In genomic region chr4:52657630-52658501, GRCh38 we compare ENCODE assay signal across 8 cellular contexts. TPM values are rescaled to one million over a fixed set of nuclear protein-coding genes. Genes with fewer than 3 reads are reported as not detected.
DNase-seq lines count a peak whose midpoint lies in the region; ATAC-seq and TF ChIP-seq lines count a peak whose summit lies in the region.

No MANE protein-coding gene starts in this region.

- 21% methylated on average over 18 of the region's 18 CpGs for WGBS in testis, 2 donors

- H3K4me1 ChIP-seq in left lung = peaks cover 12 to 25% of the 10 kb centered on the region in 2 donors
- peaks cover 23% of the 10 kb centered on the region for H3K4me1 ChIP-seq in testis

- H3K27ac ChIP-seq in left lung = no peak overlapping the region
- peak overlapping the region in 1 of 2 donors; percentile 97 for H3K27ac ChIP-seq in testis

- ATAC-seq in left lung (no peak), HG02623 (IDR thresholded peaks at IDR 0.05; ENCODE audit: unreplicated experiment) (no peak), HG03457 (IDR thresholded peaks at IDR 0.05; ENCODE audit: unreplicated experiment) (no peak)

- H3K9me3 ChIP-seq in left lung (no peaks in the 10 kb centered on the region), testis (no peaks in the 10 kb centered on the region)

- intact Hi-C loops in left lung (cut with DNase I) = no loop called here
- intact Hi-C loops in testis (cut with DNase I; ENCODE audit: low total_unique reads) = no loop called here

- no peak for TF ChIP-seq POLR2A in NB4 (IDR thresholded peaks at IDR 0.05; ENCODE audit: extremely low read depth, insufficient read length)
- no peak for TF ChIP-seq POLR2A in testis (IDR thresholded peaks at IDR 0.05)

- POLR2A ChIA-PET in GM10248 (lab: Yijun Ruan, JAX) = interaction anchor here (0.5 to 1.0 kb wide), 2 partner anchors 9 to 13 kb away, joined by 5 read pairs; no protein-coding TSS in a partner anchor

- H3K36me3 ChIP-seq in left lung (no peaks in the 10 kb centered on the region), testis (ENCODE audit: low read depth, missing control alignments) (no peaks in the 10 kb centered on the region)

- H3K4me3 ChIP-seq in NB4 (ENCODE audit: low read depth, low read length) (peak overlapping the region; percentile 64), cardiac fibroblast (replicated peaks in 1 of 2; ENCODE audit: low read depth in 2 of 2, low read length in 2 of 2) (peak overlapping the region; percentile 73 to 75), left lung (peak overlapping the region; percentile 71 to 78), testis (peak overlapping the region; percentile 79 to 86)

- H3K27me3 ChIP-seq in left lung (peaks cover 0 to 3% of the 10 kb centered on the region in 2 donors), testis (no peaks in the 10 kb centered on the region)

- DNase-seq in DMS79 (lab: John Stamatoyannopoulos, UW) = peak; percentile 27
- peak; percentile 30 for DNase-seq in NB4 (ENCODE audit: low read depth)
- peak; percentile 30 to 60 for DNase-seq in cardiac fibroblast (ENCODE audit: low read depth in 2 of 2)
- DNase-seq in left lung = peak in 1 of 2 donors; percentile 35
- peak; percentile 43 for DNase-seq in testis
- no peak for DNase-seq in GM10248 (ENCODE audit: extremely low spot score)

- CTCF ChIA-PET in GM10248 (lab: Yijun Ruan, JAX) = interaction anchor here (0.6 to 2.6 kb wide), 7 partner anchors 10 to 327 kb away, joined by 3 to 14 read pairs (median 3); no protein-coding TSS in a partner anchor

- TF ChIP-seq CTCF in NB4 (IDR thresholded peaks at IDR 0.05; ENCODE audit: low read depth, low read length) = no peak
- no peak for TF ChIP-seq CTCF in cardiac fibroblast (IDR thresholded peaks at IDR 0.05; ENCODE audit: low read depth, low read length)
- TF ChIP-seq CTCF in left lung (IDR thresholded peaks at IDR 0.05) = no peak
- no peak for TF ChIP-seq CTCF in testis (IDR thresholded peaks at IDR 0.05)
- no peak for TF ChIP-seq CTCF in GM10248 (IDR thresholded peaks at IDR 0.05; ENCODE audit: control extremely low read depth, extremely low read depth, low read depth, missing control alignments)

RNA-seq across cellular contexts. Expression of gene USP46, which starts 1.2 kb away (rescaled TPM):
- total RNA-seq in left lung (10 to 100 TPM; 18.2 to 22.1 TPM), testis (10 to 100 TPM; 22.9 to 26.4 TPM)
- polyA plus RNA-seq in testis (ENCODE audit: insufficient read depth, low read depth, low replicate concordance) = 33.9 TPM
